ENCODE assay signal across 10 cellular contexts in the genomic region with DNA sequence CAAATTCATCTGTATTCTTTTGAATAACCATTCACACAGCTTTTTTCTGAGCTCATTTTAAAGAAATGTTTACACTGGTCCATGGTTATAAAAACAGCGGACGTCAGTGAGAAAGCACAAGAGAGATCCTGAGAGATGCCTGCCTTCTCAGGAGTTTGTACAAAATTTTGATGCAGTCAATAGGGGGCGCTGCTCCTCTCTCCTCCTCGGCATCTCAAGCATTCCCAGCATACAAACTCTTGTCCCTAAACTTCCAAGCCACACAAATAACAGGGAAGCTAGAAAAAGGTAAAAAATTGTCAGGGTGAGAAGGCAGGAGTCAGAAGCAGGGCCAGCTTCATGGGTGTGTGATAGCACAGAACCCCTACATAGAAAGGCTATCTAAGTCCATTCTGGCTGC. TPM values are rescaled to one million over a fixed set of nuclear protein-coding genes. Genes with fewer than 3 reads are reported as not detected.
DNase-seq lines count a peak whose midpoint lies in the region; ATAC-seq and TF ChIP-seq lines count a peak whose summit lies in the region.
"Had no signal": no experiment of that assay in that cellular context is flagged by ENCODE, and none has a peak within 500 bp of the region (broad histone marks: within the 10 kb centered on the region; RNA-seq: fewer than 3 reads in every experiment).

No MANE protein-coding gene starts in this region.

- no peak overlapping the region for H3K4me2 ChIP-seq in PC-9

- H3K9me2 ChIP-seq in PC-9 (ENCODE audit: insufficient read depth): no peaks in the 10 kb centered on the region

- intact Hi-C loops in PC-9 (cut with micrococcal nuclease; ENCODE audit: unreplicated experiment) (no loop called here), Right ventricle myocardium inferior (cut with DNase I) (no loop called here)
- intact Hi-C loops in naive thymus-derived CD4-positive, alpha-beta T cell (cut with micrococcal nuclease): no loop called here

- H3K36me3 ChIP-seq in PC-9 (ENCODE audit: low read depth): no peaks in the 10 kb centered on the region
- H3K36me3 ChIP-seq in naive thymus-derived CD4-positive, alpha-beta T cell (ENCODE audit: control insufficient read depth in 2 of 3, insufficient read depth in 3 of 3, low read length in 3 of 3): no peaks in the 10 kb centered on the region
- H3K36me3 ChIP-seq: spleen had no signal

- BruUV-seq in PC-9 (replicated peaks; lab: Mats Ljungman, UMichigan): no TSS peak

- peak; percentile 4 for DNase-seq in stimulated activated CD4-positive, alpha-beta T cell treated with anti-CD3 and anti-CD28 coated beads, Interleukin-15, amount 100 ng/mL, for 24 hours
- no peak for DNase-seq in stimulated activated CD4-positive, alpha-beta T cell treated with anti-CD3 and anti-CD28 coated beads, Interleukin-4, amount 100 ng/mL, for 4 hours
- peak in 1 of 2 experiments; percentile 14 for DNase-seq in PC-9
- DNase-seq in glutamatergic neuron: no peak
- DNase-seq in GM13976 (ENCODE audit: low spot score): no peak
- no peak for DNase-seq in naive thymus-derived CD4-positive, alpha-beta T cell
- DNase-seq in Right ventricle myocardium inferior (ENCODE audit: missing footprints): no peak
- DNase-seq in GM19238 (ENCODE audit: insufficient read length, low spot score): no peak
- DNase-seq: left colon, spleen had no signal

- no peaks in the 10 kb centered on the region for H3K27me3 ChIP-seq in PC-9 (ENCODE audit: insufficient read depth, low read depth)
- H3K27me3 ChIP-seq in naive thymus-derived CD4-positive, alpha-beta T cell (ENCODE audit: control insufficient read depth in 2 of 2, insufficient read depth in 2 of 2, low read length in 2 of 2): no peaks in the 10 kb centered on the region
- H3K27me3 ChIP-seq: spleen had no signal

- no peak overlapping the region for H3K4me3 Mint-ChIP-seq in glutamatergic neuron (ENCODE audit: unreplicated experiment)
- H3K4me3 Mint-ChIP-seq in naive thymus-derived CD4-positive, alpha-beta T cell: no peak overlapping the region

- H3K9me3 ChIP-seq in PC-9 (ENCODE audit: insufficient read depth, low read depth): no peaks in the 10 kb centered on the region
- H3K9me3 ChIP-seq in naive thymus-derived CD4-positive, alpha-beta T cell (ENCODE audit: control insufficient read depth in 2 of 3, low read length in 3 of 3): no peaks in the 10 kb centered on the region
- H3K9me3 ChIP-seq: spleen had no signal

- peaks cover 2% of the 10 kb centered on the region for H3K9me3 Mint-ChIP-seq in glutamatergic neuron (ENCODE audit: unreplicated experiment)
- peaks cover 0 to 14% (median 4%) of the 10 kb centered on the region in 11 donors for H3K9me3 Mint-ChIP-seq in naive thymus-derived CD4-positive, alpha-beta T cell

- H3K27ac ChIP-seq in PC-9: no peak overlapping the region
- H3K27ac ChIP-seq in naive thymus-derived CD4-positive, alpha-beta T cell (ENCODE audit: low read depth, low read length): no peak overlapping the region
- H3K27ac ChIP-seq: spleen had no signal

- H4K20me1 ChIP-seq in PC-9 (ENCODE audit: insufficient read depth): no peaks in the 10 kb centered on the region

- no peaks in the 10 kb centered on the region for H3K4me1 ChIP-seq in PC-9 (replicated peaks; ENCODE audit: insufficient read depth)
- H3K4me1 ChIP-seq in naive thymus-derived CD4-positive, alpha-beta T cell (ENCODE audit: control insufficient read depth in 2 of 2, insufficient read depth in 2 of 2, low read length in 2 of 2): peaks cover 0 to 6% of the 10 kb centered on the region in 2 donors
- H3K4me1 ChIP-seq: spleen had no signal

- H3K27me3 Mint-ChIP-seq in glutamatergic neuron (ENCODE audit: unreplicated experiment): peaks cover 5% of the 10 kb centered on the region
- peaks cover 0 to 7% (median 0%) of the 10 kb centered on the region in 5 donors for H3K27me3 Mint-ChIP-seq in naive thymus-derived CD4-positive, alpha-beta T cell

- H3K27ac Mint-ChIP-seq in glutamatergic neuron (ENCODE audit: unreplicated experiment): no peak overlapping the region
- H3K27ac Mint-ChIP-seq in naive thymus-derived CD4-positive, alpha-beta T cell: no peak overlapping the region

- no peak overlapping the region for H3K4me3 ChIP-seq in PC-9
- H3K4me3 ChIP-seq in naive thymus-derived CD4-positive, alpha-beta T cell (ENCODE audit: low read length): no peak overlapping the region
- H3K4me3 ChIP-seq: spleen had no signal

- no peaks in the 10 kb centered on the region for H3K4me1 Mint-ChIP-seq in glutamatergic neuron (ENCODE audit: low read depth, unreplicated experiment)
- peaks cover 0 to 6% (median 0%) of the 10 kb centered on the region in 7 donors for H3K4me1 Mint-ChIP-seq in naive thymus-derived CD4-positive, alpha-beta T cell

- ATAC-seq in naive thymus-derived CD4-positive, alpha-beta T cell: no peak
- ATAC-seq in Right ventricle myocardium inferior: no peak
- ATAC-seq: left colon had no signal

- no peaks in the 10 kb centered on the region for H3K36me3 Mint-ChIP-seq in glutamatergic neuron (ENCODE audit: unreplicated experiment)
- peaks cover 0 to 4% (median 0%) of the 10 kb centered on the region in 5 donors for H3K36me3 Mint-ChIP-seq in naive thymus-derived CD4-positive, alpha-beta T cell

- in situ Hi-C loops in GM13976 (cut with MboI; ENCODE audit: low sequenced_read_pairs, unreplicated experiment): no loop called here

- CTCF ChIA-PET in PC-9 (lab: Charles Lee): no interaction called here
- CTCF ChIA-PET in naive thymus-derived CD4-positive, alpha-beta T cell (lab: Charles Lee): interaction anchor here (0.8 kb wide), 1 partner anchor 22 kb away, joined by 3 read pairs; no protein-coding TSS in a partner anchor

- POLR2A ChIA-PET in PC-9 (lab: Charles Lee; ENCODE audit: unreplicated experiment): interaction anchor here (0.5 kb wide), 1 partner anchor 1529 kb away, joined by 3 read pairs; no protein-coding TSS in a partner anchor
- POLR2A ChIA-PET in naive thymus-derived CD4-positive, alpha-beta T cell (lab: Charles Lee): no interaction called here

- no peaks in the 10 kb centered on the region for H3K79me2 ChIP-seq in PC-9 (ENCODE audit: low read depth)

- no peaks in the 10 kb centered on the region for H3F3A ChIP-seq in PC-9 (ENCODE audit: insufficient read depth, low read depth)

- no peak overlapping the region for H2AFZ ChIP-seq in PC-9

- TF ChIP-seq CTCF in PC-9 (conservative IDR thresholded peaks at IDR 0.05): peak; percentile 69
- peak; percentile 59 for TF ChIP-seq CTCF in glutamatergic neuron (IDR thresholded peaks at IDR 0.05; ENCODE audit: partially characterized antibody, unreplicated experiment)
- no peak for TF ChIP-seq CTCF in GM13976 (IDR thresholded peaks at IDR 0.05; ENCODE audit: borderline replicate concordance, control extremely low read depth, extremely low read depth, insufficient read depth, missing control alignments)

RNA-seq across cellular contexts. Expression of a gene that starts 11.2 kb away (rescaled TPM):
- 0.25 and 0.26 TPM in 2 replicates for total RNA-seq in PC-9 (2021)
- total RNA-seq in glutamatergic neuron (ENCODE audit: unreplicated experiment): 13.4 TPM
- 1 to 10 TPM; 1.7 to 6.1 (median 3.4) TPM for total RNA-seq in naive thymus-derived CD4-positive, alpha-beta T cell
- polyA plus RNA-seq in naive thymus-derived CD4-positive, alpha-beta T cell: 1 to 10 TPM in 1 of 2 donors, under 1 TPM in 1; 0.70 to 3.0 TPM
- 1.4 TPM for total RNA-seq in Right ventricle myocardium inferior
